8 cellular contexts compared by ENCODE assay signal in genomic region chr5:133754575-133755169, GRCh38.
DNase-seq lines count a peak whose midpoint lies in the region; ATAC-seq lines count a peak whose summit lies in the region.

No MANE protein-coding gene starts in this region.

- no peak overlapping the region for H3K4me3 Mint-ChIP-seq in stimulated activated effector memory CD8-positive, alpha-beta T cell treated with anti-CD3 and anti-CD28 coated beads, Interleukin-12 subunit alpha, Interleukin-12 subunit beta, amount 100 ng/mL, for 72 hours

- no peaks in the 10 kb centered on the region for H3K36me3 Mint-ChIP-seq in stimulated activated effector memory CD8-positive, alpha-beta T cell treated with anti-CD3 and anti-CD28 coated beads, Interleukin-12 subunit alpha, Interleukin-12 subunit beta, amount 100 ng/mL, for 72 hours

- no peaks in the 10 kb centered on the region for H3K4me1 Mint-ChIP-seq in stimulated activated effector memory CD8-positive, alpha-beta T cell treated with anti-CD3 and anti-CD28 coated beads, Interleukin-12 subunit alpha, Interleukin-12 subunit beta, amount 100 ng/mL, for 72 hours

- DNase-seq in NCI-H345 (lab: John Stamatoyannopoulos, UW) (peak; percentile 4), NCI-H345 treated with DMSO at 0.1 percent for 48 hours (lab: John Stamatoyannopoulos, UW; ENCODE audit: unreplicated experiment) (no peak), HuH-7.5 (ENCODE audit: low spot score) (peak; percentile 19), hepatic stellate cell (ENCODE audit: low spot score) (peak; percentile 23), GF-D8 (lab: John Stamatoyannopoulos, UW) (no peak), epidermal melanocyte (ENCODE audit: insufficient read length, low spot score) (no peak)
- peak; percentile 21 for DNase-seq in activated CD8-positive, alpha-beta memory T cell treated with anti-CD3 and anti-CD28 coated beads, Interleukin-2, amount 50 U/mL, for 4 hours
- no peak for DNase-seq in stimulated activated effector memory CD8-positive, alpha-beta T cell treated with anti-CD3 and anti-CD28 coated beads, Interleukin-12 subunit alpha, Interleukin-12 subunit beta, amount 100 ng/mL, for 72 hours (ENCODE audit: low spot score in 2 of 2)

- H3K9me3 Mint-ChIP-seq in stimulated activated effector memory CD8-positive, alpha-beta T cell treated with anti-CD3 and anti-CD28 coated beads, Interleukin-12 subunit alpha, Interleukin-12 subunit beta, amount 100 ng/mL, for 72 hours, result no peaks in the 10 kb centered on the region

- no peak overlapping the region for H3K27ac Mint-ChIP-seq in stimulated activated effector memory CD8-positive, alpha-beta T cell treated with anti-CD3 and anti-CD28 coated beads, Interleukin-12 subunit alpha, Interleukin-12 subunit beta, amount 100 ng/mL, for 72 hours

- peak; percentile 52 for ATAC-seq in stimulated activated effector memory CD8-positive, alpha-beta T cell treated with anti-CD3 and anti-CD28 coated beads, Interleukin-12 subunit alpha, Interleukin-12 subunit beta, amount 100 ng/mL, for 72 hours

Comparison
In these comparisons a context has a peak if more than half of its experiments do, and no peak if none do; other contexts are left out.
1. DNase-seq: peak in NCI-H345 (single experiment), HuH-7.5 (single experiment), activated CD8-positive, alpha-beta memory T cell treated with anti-CD3 and anti-CD28 coated beads, Interleukin-2, amount 50 U/mL, for 4 hours (single experiment) and hepatic stellate cell (single experiment); none in NCI-H345 treated with DMSO at 0.1 percent for 48 hours (single experiment), stimulated activated effector memory CD8-positive, alpha-beta T cell treated with anti-CD3 and anti-CD28 coated beads, Interleukin-12 subunit alpha, Interleukin-12 subunit beta, amount 100 ng/mL, for 72 hours (0 of 2), GF-D8 (single experiment) and epidermal melanocyte (single experiment).